ENCODE assay signal across 17 cellular contexts in genomic region chr4:38236003-38236402, GRCh38.
DNase-seq lines count a peak whose midpoint lies in the region; ATAC-seq, FAIRE-seq and TF ChIP-seq lines count a peak whose summit lies in the region.
"Had no signal": no experiment of that assay in that cellular context is flagged by ENCODE, and none has a peak within 500 bp of the region (broad histone marks: within the 10 kb centered on the region; RNA-seq: fewer than 3 reads in every experiment).

No MANE protein-coding gene starts in this region.

- no peaks in the 10 kb centered on the region for H4K20me1 ChIP-seq in mammary epithelial cell (ENCODE audit: insufficient read depth, low read length)
- H4K20me1 ChIP-seq: BLaER1 had no signal

- no peak for TF ChIP-seq POLR2A in vagina (IDR thresholded peaks at IDR 0.05)

- H3K4me1 Mint-ChIP-seq in MCF 10A (ENCODE audit: insufficient read depth, unreplicated experiment) = peaks cover 10% of the 10 kb centered on the region
- peaks cover 53% of the 10 kb centered on the region for H3K4me1 Mint-ChIP-seq in dendritic cell treated with granulocyte-macrophage colony-stimulating factor and Interleukin-4, amounts not matched to agents 40 ng/mL and 50 ng/mL, for 4 days (ENCODE audit: low read depth)
- H3K4me1 Mint-ChIP-seq: CD8-positive, alpha-beta memory T cell; GM23338 had no signal

- no peak overlapping the region for H3K4me3 Mint-ChIP-seq in MCF 10A (ENCODE audit: unreplicated experiment)
- H3K4me3 Mint-ChIP-seq in dendritic cell treated with granulocyte-macrophage colony-stimulating factor and Interleukin-4, amounts not matched to agents 40 ng/mL and 50 ng/mL, for 4 days = no peak overlapping the region
- H3K4me3 Mint-ChIP-seq: CD8-positive, alpha-beta memory T cell; GM23338 had no signal

- CTCF ChIA-PET in MCF 10A (lab: Yijun Ruan, JAX) (interaction anchor here (0.7 kb wide), 1 partner anchor 119 kb away, joined by 4 read pairs; no protein-coding TSS in a partner anchor), mammary epithelial cell (lab: Charles Lee; ENCODE audit: low non-redundant PET) (no interaction called here)

- no peak overlapping the region for H3K9ac ChIP-seq in mammary epithelial cell (ENCODE audit: insufficient read depth, low read length)
- H3K9ac ChIP-seq: BLaER1 had no signal

- no peaks in the 10 kb centered on the region for H3K27me3 Mint-ChIP-seq in MCF 10A (ENCODE audit: insufficient read depth, unreplicated experiment)
- peaks cover under 1% of the 10 kb centered on the region for H3K27me3 Mint-ChIP-seq in dendritic cell treated with granulocyte-macrophage colony-stimulating factor and Interleukin-4, amounts not matched to agents 40 ng/mL and 50 ng/mL, for 4 days

- H3K27ac Mint-ChIP-seq in MCF 10A (ENCODE audit: low read depth, unreplicated experiment) = peak overlapping the region; percentile 9
- H3K27ac Mint-ChIP-seq in dendritic cell treated with granulocyte-macrophage colony-stimulating factor and Interleukin-4, amounts not matched to agents 40 ng/mL and 50 ng/mL, for 4 days = peak overlapping the region; percentile 1
- H3K27ac Mint-ChIP-seq: GM23338 had no signal

- dilution Hi-C loops in mammary epithelial cell (cut with HindIII; ENCODE audit: low sequenced_read_pairs) = no loop called here

- no peaks in the 10 kb centered on the region for H3K79me2 ChIP-seq in mammary epithelial cell (ENCODE audit: insufficient read depth, low read length)

- FAIRE-seq in pancreas (lab: Jason Lieb, UNC) = no peak
- FAIRE-seq: GM12878 had no signal

- peaks cover 6% of the 10 kb centered on the region for H3K4me1 ChIP-seq in mammary epithelial cell (ENCODE audit: insufficient read depth, low read length)
- peaks cover 6 to 12% (median 7%) of the 10 kb centered on the region in 3 donors for H3K4me1 ChIP-seq in pancreas
- peaks cover 22% of the 10 kb centered on the region for H3K4me1 ChIP-seq in vagina
- H3K4me1 ChIP-seq: BLaER1 had no signal

- POLR2A ChIA-PET in MCF 10A (lab: Yijun Ruan, JAX) = interaction anchor here (0.5 to 0.7 kb wide), 2 partner anchors 9 to 77 kb away, joined by 3 read pairs; no protein-coding TSS in a partner anchor

- H3K4me2 ChIP-seq in mammary epithelial cell (ENCODE audit: insufficient read depth, low read depth, low read length) = no peak overlapping the region
- H3K4me2 ChIP-seq: BLaER1, GM23338 had no signal

- peak; percentile 79 to 91 (median 85) for ATAC-seq in pancreas
- ATAC-seq: GM12878, GM23338 had no signal

- 98% methylated on average over 7 of the region's 8 CpGs for WGBS in mammary epithelial cell (ENCODE audit: low coverage, missing lambda C conversion rate)
- WGBS in pancreas, 2 donors = 37 to 40% methylated on average over 8 of the region's 8 CpGs

- H3K36me3 ChIP-seq in mammary epithelial cell (ENCODE audit: insufficient read depth, low read length) = no peaks in the 10 kb centered on the region
- H3K36me3 ChIP-seq in pancreas = no peaks in the 10 kb centered on the region
- H3K36me3 ChIP-seq in vagina = no peaks in the 10 kb centered on the region
- H3K36me3 ChIP-seq: BLaER1 had no signal

- H3K9me3 ChIP-seq in mammary epithelial cell (replicated peaks; ENCODE audit: insufficient read depth, low read length) = no peaks in the 10 kb centered on the region
- no peaks in the 10 kb centered on the region for H3K9me3 ChIP-seq in pancreas
- no peaks in the 10 kb centered on the region for H3K9me3 ChIP-seq in vagina
- H3K9me3 ChIP-seq: BLaER1 had no signal

- no peak overlapping the region for H2AFZ ChIP-seq in mammary epithelial cell (ENCODE audit: low read depth, low read length)
- H2AFZ ChIP-seq: GM23338 had no signal

- intact Hi-C loops in MCF 10A (cut with micrococcal nuclease) (no loop called here), mammary epithelial cell (cut with micrococcal nuclease) (loop anchor here (5.0 kb wide), 1 partner anchor 76 kb away; no protein-coding TSS in a partner anchor), pancreas (cut with DNase I) (no loop called here), vagina (cut with DNase I) (no loop called here)
- intact Hi-C loops in dendritic cell treated with granulocyte-macrophage colony-stimulating factor and Interleukin-4, amounts not matched to agents 40 ng/mL and 50 ng/mL, for 4 days (cut with micrococcal nuclease) = no loop called here

- no peak overlapping the region for H3K4me3 ChIP-seq in mammary epithelial cell (replicated peaks in 1 of 3; ENCODE audit: insufficient read depth in 1 of 3, low read depth in 2 of 3, low read length in 3 of 3)
- no peak overlapping the region for H3K4me3 ChIP-seq in pancreas
- no peak overlapping the region for H3K4me3 ChIP-seq in vagina
- H3K4me3 ChIP-seq: BLaER1, GM12878, GM23338 had no signal

- H3K27me3 ChIP-seq in mammary epithelial cell (ENCODE audit: insufficient read depth, low read length) (no peaks in the 10 kb centered on the region), pancreas (no peaks in the 10 kb centered on the region), vagina (no peaks in the 10 kb centered on the region)
- H3K27me3 ChIP-seq: BLaER1 had no signal

- in situ Hi-C loops in mammary epithelial cell (cut with MboI; ENCODE audit: low sequenced_read_pairs in 2 of 2) = no loop called here

- no peak for DNase-seq in MCF 10A (ENCODE audit: unreplicated experiment)
- DNase-seq in mammary epithelial cell = no peak
- peak in 5 of 6 donors; percentile 51 to 79 (median 67) for DNase-seq in pancreas
- DNase-seq in vagina (ENCODE audit: extremely low spot score in 2 of 2) = no peak
- DNase-seq in activated effector memory CD4-positive, alpha-beta T cell treated with Interleukin-2 at 50 U/mL for 16 hours = no peak
- DNase-seq in NCI-H187 (lab: John Stamatoyannopoulos, UW) = no peak
- no peak for DNase-seq in GDM1 (lab: John Stamatoyannopoulos, UW)
- DNase-seq: AML-193; Caco-2; CD8-positive, alpha-beta memory T cell; DMS 273 treated with DMSO at 0.1 percent for 48 hours; H7 had no signal

- H3K27ac ChIP-seq in mammary epithelial cell (ENCODE audit: insufficient read depth, low read depth, low read length) (no peak overlapping the region), pancreas (peak overlapping the region in 2 of 4 donors; percentile 2 to 22), vagina (peak overlapping the region; percentile 36)
- H3K27ac ChIP-seq: 22Rv1, BLaER1 had no signal

- H3K36me3 Mint-ChIP-seq in MCF 10A (ENCODE audit: insufficient read depth, unreplicated experiment) = no peaks in the 10 kb centered on the region
- H3K36me3 Mint-ChIP-seq in dendritic cell treated with granulocyte-macrophage colony-stimulating factor and Interleukin-4, amounts not matched to agents 40 ng/mL and 50 ng/mL, for 4 days (ENCODE audit: low read depth) = no peaks in the 10 kb centered on the region
- H3K36me3 Mint-ChIP-seq: CD8-positive, alpha-beta memory T cell had no signal

- BruUV-seq in MCF 10A (replicated peaks; lab: Mats Ljungman, UMichigan) = no TSS peak
- BruUV-seq in mammary epithelial cell (replicated peaks; lab: Mats Ljungman, UMichigan) = no TSS peak

- no peaks in the 10 kb centered on the region for H3K9me3 Mint-ChIP-seq in MCF 10A (ENCODE audit: unreplicated experiment)
- H3K9me3 Mint-ChIP-seq in dendritic cell treated with granulocyte-macrophage colony-stimulating factor and Interleukin-4, amounts not matched to agents 40 ng/mL and 50 ng/mL, for 4 days = no peaks in the 10 kb centered on the region
- H3K9me3 Mint-ChIP-seq: CD8-positive, alpha-beta memory T cell; GM23338 had no signal

- TF ChIP-seq CTCF in MCF 10A (IDR thresholded peaks at IDR 0.05; ENCODE audit: unreplicated experiment) = no peak
- no peak for TF ChIP-seq CTCF in mammary epithelial cell (conservative IDR thresholded peaks at IDR 0.05 in 1 of 2, IDR thresholded peaks at IDR 0.05 in 1 of 2; ENCODE audit: extremely low read depth in 1 of 2, insufficient read depth in 1 of 2, low read depth in 1 of 2, low read length in 2 of 2)
- TF ChIP-seq CTCF in pancreas (IDR thresholded peaks at IDR 0.05) = no peak
- TF ChIP-seq CTCF in vagina (IDR thresholded peaks at IDR 0.05) = no peak

Comparison
In these comparisons a context has a peak if more than half of its experiments do, and no peak if none do; other contexts are left out.
1. DNase-seq: peak in pancreas (5 of 6); none in MCF 10A (single experiment), mammary epithelial cell (single experiment), vagina (0 of 2), activated effector memory CD4-positive, alpha-beta T cell treated with Interleukin-2 at 50 U/mL for 16 hours (single experiment), NCI-H187 (0 of 2) and GDM1 (single experiment).